Comparison of ENCODE assay signal across 8 cellular contexts in the genomic region with DNA sequence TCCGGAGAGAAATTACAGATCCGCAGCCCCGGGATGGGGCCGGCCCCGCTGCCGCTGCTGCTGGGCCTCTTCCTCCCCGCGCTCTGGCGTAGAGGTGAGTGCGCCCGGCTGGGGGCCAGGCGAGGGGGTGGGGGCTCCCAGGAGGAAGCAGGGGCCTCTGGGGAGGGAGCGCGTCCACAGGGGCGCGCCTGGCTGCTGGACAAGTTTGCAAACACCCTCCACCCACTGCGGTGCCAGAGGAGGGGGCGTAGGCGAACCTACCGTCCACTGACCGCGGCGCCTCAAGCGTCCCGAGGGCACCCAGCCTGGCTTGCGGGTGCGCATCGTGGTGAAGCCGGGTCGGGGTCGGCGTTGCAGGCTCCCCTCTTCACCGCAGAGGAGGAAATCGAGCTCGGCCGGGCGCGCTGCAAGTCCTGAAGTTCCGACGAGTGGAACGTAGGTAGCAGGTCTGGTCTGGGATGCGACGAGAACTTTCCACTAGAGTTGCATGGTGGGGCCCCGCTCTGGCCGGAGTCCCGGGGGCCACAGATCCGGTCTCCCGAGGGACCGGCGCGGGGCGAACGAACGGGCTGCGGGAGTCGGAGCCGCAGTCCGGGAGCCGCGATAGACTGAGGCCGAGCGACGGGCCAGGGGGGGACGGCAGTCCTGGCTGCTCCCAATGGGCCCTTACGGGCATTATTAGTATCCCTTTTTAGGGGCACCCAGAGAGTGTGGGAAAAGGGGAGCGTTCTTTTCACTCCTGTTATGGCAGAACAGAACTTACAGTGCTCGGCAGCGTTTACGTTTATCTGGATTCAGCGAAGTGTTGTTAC. TPM values are rescaled to one million over a fixed set of nuclear protein-coding genes. Genes with fewer than 3 reads are reported as not detected.
DNase-seq lines count a peak whose midpoint lies in the region; ATAC-seq lines count a peak whose summit lies in the region.

No MANE protein-coding gene starts in this region.

- intact Hi-C loops in posterior vena cava (cut with DNase I), result loop anchor here in 1 of 2 donors (5.0 kb wide), 1 partner anchor 148 kb away; no protein-coding TSS in a partner anchor

- DNase-seq in DMS53 treated with DMSO at 0.1 percent for 48 hours (lab: John Stamatoyannopoulos, UW; ENCODE audit: unreplicated experiment), result peak; percentile 39
- DNase-seq in activated T-helper 1 cell treated with Interleukin-2 at 50 U/mL for 16 hours (ENCODE audit: low read depth), result peak; percentile 1
- peak; percentile 27 for DNase-seq in germinal center (ENCODE audit: low spot score)
- DNase-seq in posterior vena cava (ENCODE audit: low spot score), result peak; percentile 84
- DNase-seq in iPS-NIHi11 (ENCODE audit: low spot score), result no peak
- no peak for DNase-seq in foreskin melanocyte

- ATAC-seq in HG03175 (IDR thresholded peaks at IDR 0.05; ENCODE audit: unreplicated experiment) (peak; percentile 30), GM19328 (IDR thresholded peaks at IDR 0.05; ENCODE audit: unreplicated experiment) (no peak)

RNA-seq across cellular contexts. Expression of a gene that starts 0.5 kb away (rescaled TPM):
- 10 to 100 TPM; 34.2 to 37.5 TPM for total RNA-seq in posterior vena cava

RNA-seq across cellular contexts. Expression of a gene that starts 14.9 kb away (rescaled TPM):
- total RNA-seq in posterior vena cava, result 10 to 100 TPM; 25.1 to 30.0 TPM

Comparison
In these comparisons a context has a peak if more than half of its experiments do, and no peak if none do; other contexts are left out.
1. DNase-seq: peak in DMS53 treated with DMSO at 0.1 percent for 48 hours (single experiment), activated T-helper 1 cell treated with Interleukin-2 at 50 U/mL for 16 hours (single experiment), germinal center (single experiment) and posterior vena cava (single experiment); none in iPS-NIHi11 (single experiment) and foreskin melanocyte (single experiment).